30 cellular contexts compared by ENCODE assay signal in genomic region chr1:45746922-45747321, GRCh38.
"Had no signal": no experiment of that assay in that cellular context is flagged by ENCODE, and none has a peak within 500 bp of the region (broad histone marks: within the 10 kb centered on the region; RNA-seq: fewer than 3 reads in every experiment).

No MANE protein-coding gene starts in this region.

- H3K36me3 ChIP-seq: prostate gland had no signal

- H3K9me3 ChIP-seq: heart left ventricle, neutrophil, pancreas, prostate gland, sigmoid colon, thyroid gland had no signal

- H3K4me3 ChIP-seq: heart left ventricle, pancreas, prostate gland, sigmoid colon, thyroid gland had no signal

- H3K27me3 ChIP-seq: foreskin keratinocyte, heart left ventricle, neutrophil, pancreas, sigmoid colon, thyroid gland had no signal

- DNase-seq: activated CD4-positive, alpha-beta T cell treated with anti-CD3 and anti-CD28 coated beads, Interleukin-2, amount 50 U/mL, for 1 hour; activated CD4-positive, CD25-positive, alpha-beta regulatory T cell treated with anti-CD3 and anti-CD28 coated beads, Interleukin-2, amount 50 U/mL, for 72 hours; activated effector memory CD4-positive, alpha-beta T cell treated with anti-CD3 and anti-CD28 coated beads, Interleukin-2, amount 50 U/mL, for 16 hours; activated naive CD4-positive, alpha-beta T cell treated with anti-CD3 and anti-CD28 coated beads for 36 hours; activated naive CD8-positive, alpha-beta T cell treated with anti-CD3 and anti-CD28 coated beads, Interleukin-2, amount 10 ng/mL, durations not matched to agents 7 days and 5 days; activated T-cell treated with anti-CD3 and anti-CD28 coated beads for 4 hours; amniotic stem cell; caudate nucleus; cortex of kidney; effector memory CD8-positive, alpha-beta T cell; foreskin keratinocyte; heart left ventricle; hypothalamus; immature natural killer cell; kidney; nephron progenitor cell; pancreas; retina; sigmoid colon; small intestine; stimulated activated CD4-positive, alpha-beta T cell treated with anti-CD3 and anti-CD28 coated beads, Interleukin-4, amount 100 ng/mL, for 24 hours; stimulated activated CD8-positive, alpha-beta memory T cell treated with anti-CD3 and anti-CD28 coated beads, Interleukin-4, amount 100 ng/mL, for 48 hours; stimulated activated naive CD8-positive, alpha-beta T cell treated with anti-CD3 and anti-CD28 coated beads, Interleukin-15, amount 100 ng/mL, for 72 hours; substantia nigra; T-helper 2 cell; thyroid gland had no signal

- H3K27ac Mint-ChIP-seq: activated naive CD4-positive, alpha-beta T cell treated with anti-CD3 and anti-CD28 coated beads for 36 hours; activated naive CD8-positive, alpha-beta T cell treated with anti-CD3 and anti-CD28 coated beads, Interleukin-2, amount 10 ng/mL, durations not matched to agents 7 days and 5 days; activated T-helper 1 cell treated with anti-CD3 and anti-CD28 coated beads, Interleukin-12 subunit alpha, Interleukin-12 subunit beta, Interleukin-2, Interleukin-4 antibody, amounts not matched to agents 30 ng/mL and 10 ng/mL and 1 ng/mL, durations not matched to agents 14 hours and 24 hours and 36 hours; nephron progenitor cell; stimulated activated memory B cell treated with anti-CD40 and anti-IgM and Interleukin-4, amounts not matched to agents 10 μg/mL and 1 μg/mL and 100 μg/mL, for 72 hours; stimulated activated naive CD8-positive, alpha-beta T cell treated with anti-CD3 and anti-CD28 coated beads, Interleukin-15, amount 100 ng/mL, for 72 hours had no signal

- H3K27me3 Mint-ChIP-seq: activated naive CD8-positive, alpha-beta T cell treated with anti-CD3 and anti-CD28 coated beads, Interleukin-2, amount 10 ng/mL, durations not matched to agents 7 days and 5 days; effector memory CD8-positive, alpha-beta T cell; stimulated activated memory B cell treated with anti-CD40 and anti-IgM and Interleukin-4, amounts not matched to agents 10 μg/mL and 1 μg/mL and 100 μg/mL, for 72 hours; stimulated activated naive CD8-positive, alpha-beta T cell treated with anti-CD3 and anti-CD28 coated beads, Interleukin-15, amount 100 ng/mL, for 72 hours had no signal

- H3K4me3 Mint-ChIP-seq: activated naive CD4-positive, alpha-beta T cell treated with anti-CD3 and anti-CD28 coated beads for 36 hours; activated naive CD8-positive, alpha-beta T cell treated with anti-CD3 and anti-CD28 coated beads, Interleukin-2, amount 10 ng/mL, durations not matched to agents 7 days and 5 days; activated T-helper 1 cell treated with anti-CD3 and anti-CD28 coated beads, Interleukin-12 subunit alpha, Interleukin-12 subunit beta, Interleukin-2, Interleukin-4 antibody, amounts not matched to agents 30 ng/mL and 10 ng/mL and 1 ng/mL, durations not matched to agents 14 hours and 24 hours and 36 hours; effector memory CD8-positive, alpha-beta T cell; immature natural killer cell; nephron progenitor cell; stimulated activated memory B cell treated with anti-CD40 and anti-IgM and Interleukin-4, amounts not matched to agents 10 μg/mL and 1 μg/mL and 100 μg/mL, for 72 hours had no signal

- H3K27ac ChIP-seq: foreskin keratinocyte, heart left ventricle, neutrophil, pancreas, prostate gland, sigmoid colon had no signal

- H3K4me1 ChIP-seq: foreskin keratinocyte, pancreas, prostate gland had no signal

- H3K9me3 Mint-ChIP-seq: activated naive CD4-positive, alpha-beta T cell treated with anti-CD3 and anti-CD28 coated beads for 36 hours; activated naive CD8-positive, alpha-beta T cell treated with anti-CD3 and anti-CD28 coated beads, Interleukin-2, amount 10 ng/mL, durations not matched to agents 7 days and 5 days; activated T-helper 1 cell treated with anti-CD3 and anti-CD28 coated beads, Interleukin-12 subunit alpha, Interleukin-12 subunit beta, Interleukin-2, Interleukin-4 antibody, amounts not matched to agents 30 ng/mL and 10 ng/mL and 1 ng/mL, durations not matched to agents 14 hours and 24 hours and 36 hours; effector memory CD8-positive, alpha-beta T cell; immature natural killer cell; nephron progenitor cell; stimulated activated memory B cell treated with anti-CD40 and anti-IgM and Interleukin-4, amounts not matched to agents 10 μg/mL and 1 μg/mL and 100 μg/mL, for 72 hours; stimulated activated naive CD8-positive, alpha-beta T cell treated with anti-CD3 and anti-CD28 coated beads, Interleukin-15, amount 100 ng/mL, for 72 hours had no signal

- ATAC-seq: effector memory CD8-positive, alpha-beta T cell; foreskin keratinocyte; heart left ventricle; pancreas; stimulated activated memory B cell treated with anti-CD40 and anti-IgM and Interleukin-4, amounts not matched to agents 10 μg/mL and 1 μg/mL and 100 μg/mL, for 72 hours; stimulated activated naive CD8-positive, alpha-beta T cell treated with anti-CD3 and anti-CD28 coated beads, Interleukin-15, amount 100 ng/mL, for 72 hours had no signal
